In genomic region chr4:99934891-99935290, GRCh38 we compare ENCODE assay signal across 31 cellular contexts. TPM values are rescaled to one million over a fixed set of nuclear protein-coding genes. Genes with fewer than 3 reads are reported as not detected.
DNase-seq lines count a peak whose midpoint lies in the region; ATAC-seq, FAIRE-seq and TF ChIP-seq lines count a peak whose summit lies in the region.
"Had no signal": no experiment of that assay in that cellular context is flagged by ENCODE, and none has a peak within 500 bp of the region (broad histone marks: within the 10 kb centered on the region; RNA-seq: fewer than 3 reads in every experiment).

No MANE protein-coding gene starts in this region.

- H3K9me3 ChIP-seq in T-helper 17 cell (ENCODE audit: control insufficient read depth, low read length, poor library complexity, severe bottlenecking) (no peaks in the 10 kb centered on the region), esophagus muscularis mucosa (peaks cover 0 to 24% (median 14%) of the 10 kb centered on the region in 4 donors)
- H3K9me3 ChIP-seq: neutrophil had no signal

- peak overlapping the region in 1 of 2 donors; percentile 78 for H3K27ac Mint-ChIP-seq in natural killer cell
- no peak overlapping the region for H3K27ac Mint-ChIP-seq in natural killer cell treated with Interleukin-12 subunit alpha and Interleukin-12 subunit beta and Interleukin-15 and Interleukin-18, amount 100 ng/mL, for 72 hours
- peak overlapping the region; percentile 74 for H3K27ac Mint-ChIP-seq in T-helper 17 cell
- H3K27ac Mint-ChIP-seq in stimulated activated naive B cell treated with anti-CD40 and anti-IgM and Interleukin-4, amounts not matched to agents 10 μg/mL and 1 μg/mL and 100 μg/mL, for 72 hours: no peak overlapping the region
- H3K27ac Mint-ChIP-seq: memory B cell, progenitor cell of endocrine pancreas had no signal

- intact Hi-C loops in natural killer cell (cut with micrococcal nuclease) (no loop called here), esophagus muscularis mucosa (cut with DNase I) (no loop called here), left cardiac atrium (cut with DNase I) (no loop called here)

- no peak overlapping the region for H3K27ac ChIP-seq in esophagus muscularis mucosa (replicated peaks in 1 of 4)
- H3K27ac ChIP-seq: adrenal gland, brain microvascular endothelial cell, C4-2B, gastroesophageal sphincter, neutrophil had no signal

- H3K27me3 ChIP-seq in esophagus muscularis mucosa: no peaks in the 10 kb centered on the region
- H3K27me3 ChIP-seq: adrenal gland, brain microvascular endothelial cell, gastroesophageal sphincter, neutrophil had no signal

- no peak for DNase-seq in natural killer cell
- DNase-seq in natural killer cell treated with Interleukin-12 subunit alpha and Interleukin-12 subunit beta and Interleukin-15 and Interleukin-18, amount 100 ng/mL, for 72 hours (ENCODE audit: low spot score): no peak
- DNase-seq in T-helper 17 cell: no peak
- DNase-seq in fibroblast of peridontal ligament (ENCODE audit: extremely low read depth): peak; percentile 36
- DNase-seq in esophagus muscularis mucosa (ENCODE audit: extremely low spot score): no peak
- no peak for DNase-seq in left cardiac atrium
- DNase-seq in GM19239 (ENCODE audit: insufficient read length, low spot score): no peak
- no peak for DNase-seq in stimulated activated naive B cell treated with anti-CD40 and anti-IgM and Interleukin-4, amounts not matched to agents 10 μg/mL and 1 μg/mL and 100 μg/mL, for 72 hours
- DNase-seq: activated CD4-positive, alpha-beta T cell treated with anti-CD3 and anti-CD28 coated beads for 4 hours; activated gamma-delta T cell; adrenal gland; brain microvascular endothelial cell; Caco-2; DND-41; effector CD4-positive, alpha-beta T cell; GOT3; hippocampal formation; NCI-H1105; NCI-H187 treated with DMSO at 0.1 percent for 48 hours; NCI-H748 treated with DMSO at 0.1 percent for 48 hours; stimulated activated CD4-positive, alpha-beta T cell treated with anti-CD3 and anti-CD28 coated beads, Interleukin-15, amount 100 ng/mL, for 24 hours; stimulated activated naive CD4-positive, alpha-beta T cell treated with Interleukin-2 at 50 U/mL for 16 hours; T-helper 2 cell had no signal

- no peak for TF ChIP-seq POLR2A in esophagus muscularis mucosa (IDR thresholded peaks at IDR 0.05; ENCODE audit: low read depth)

- no peak for TF ChIP-seq CTCF in natural killer cell (IDR thresholded peaks at IDR 0.05)
- no peak for TF ChIP-seq CTCF in esophagus muscularis mucosa (IDR thresholded peaks at IDR 0.05)

- ATAC-seq in natural killer cell: no peak
- ATAC-seq in natural killer cell treated with Interleukin-12 subunit alpha and Interleukin-12 subunit beta and Interleukin-15 and Interleukin-18, amount 100 ng/mL, for 72 hours: no peak
- ATAC-seq in T-helper 17 cell: no peak
- ATAC-seq in left cardiac atrium: no peak
- ATAC-seq in stimulated activated naive B cell treated with anti-CD40 and anti-IgM and Interleukin-4, amounts not matched to agents 10 μg/mL and 1 μg/mL and 100 μg/mL, for 72 hours (replicated peaks): no peak
- ATAC-seq: gastroesophageal sphincter, HepG2, left lobe of liver, SK-N-SH treated with all-trans-retinoic acid at 6 μM for 48 hours had no signal

- H3K4me1 ChIP-seq in esophagus muscularis mucosa: no peaks in the 10 kb centered on the region
- H3K4me1 ChIP-seq: adrenal gland, Caco-2, gastroesophageal sphincter had no signal

- peak overlapping the region; percentile 28 for H3K4me3 Mint-ChIP-seq in natural killer cell
- no peak overlapping the region for H3K4me3 Mint-ChIP-seq in natural killer cell treated with Interleukin-12 subunit alpha and Interleukin-12 subunit beta and Interleukin-15 and Interleukin-18, amount 100 ng/mL, for 72 hours
- H3K4me3 Mint-ChIP-seq in T-helper 17 cell: no peak overlapping the region
- H3K4me3 Mint-ChIP-seq in stimulated activated naive B cell treated with anti-CD40 and anti-IgM and Interleukin-4, amounts not matched to agents 10 μg/mL and 1 μg/mL and 100 μg/mL, for 72 hours: no peak overlapping the region
- H3K4me3 Mint-ChIP-seq: memory B cell had no signal

- H3K36me3 ChIP-seq in esophagus muscularis mucosa: peaks cover 0 to 17% (median 4%) of the 10 kb centered on the region in 4 donors
- H3K36me3 ChIP-seq: adrenal gland, brain microvascular endothelial cell, neutrophil had no signal

- peaks cover 0 to 3% of the 10 kb centered on the region in 2 donors for H3K9me3 Mint-ChIP-seq in natural killer cell
- no peaks in the 10 kb centered on the region for H3K9me3 Mint-ChIP-seq in natural killer cell treated with Interleukin-12 subunit alpha and Interleukin-12 subunit beta and Interleukin-15 and Interleukin-18, amount 100 ng/mL, for 72 hours
- H3K9me3 Mint-ChIP-seq in stimulated activated naive B cell treated with anti-CD40 and anti-IgM and Interleukin-4, amounts not matched to agents 10 μg/mL and 1 μg/mL and 100 μg/mL, for 72 hours: peaks cover 3 to 4% of the 10 kb centered on the region in 2 donors

- H3K36me3 Mint-ChIP-seq in natural killer cell (no peaks in the 10 kb centered on the region), T-helper 17 cell (ENCODE audit: low read depth) (peaks cover 3% of the 10 kb centered on the region)
- H3K36me3 Mint-ChIP-seq in natural killer cell treated with Interleukin-12 subunit alpha and Interleukin-12 subunit beta and Interleukin-15 and Interleukin-18, amount 100 ng/mL, for 72 hours: peaks cover 25% of the 10 kb centered on the region
- peaks cover 30 to 50% of the 10 kb centered on the region in 2 donors for H3K36me3 Mint-ChIP-seq in stimulated activated naive B cell treated with anti-CD40 and anti-IgM and Interleukin-4, amounts not matched to agents 10 μg/mL and 1 μg/mL and 100 μg/mL, for 72 hours

- no peak for TF ChIP-seq EP300 in esophagus muscularis mucosa (IDR thresholded peaks at IDR 0.05)

- peaks cover 55% of the 10 kb centered on the region in 2 donors for H3K4me1 Mint-ChIP-seq in natural killer cell
- H3K4me1 Mint-ChIP-seq in natural killer cell treated with Interleukin-12 subunit alpha and Interleukin-12 subunit beta and Interleukin-15 and Interleukin-18, amount 100 ng/mL, for 72 hours (ENCODE audit: low read depth in 2 of 2): peaks cover 33 to 39% of the 10 kb centered on the region in 2 donors
- peaks cover 26% of the 10 kb centered on the region for H3K4me1 Mint-ChIP-seq in T-helper 17 cell
- peaks cover 9 to 24% of the 10 kb centered on the region in 2 donors for H3K4me1 Mint-ChIP-seq in stimulated activated naive B cell treated with anti-CD40 and anti-IgM and Interleukin-4, amounts not matched to agents 10 μg/mL and 1 μg/mL and 100 μg/mL, for 72 hours

- no peaks in the 10 kb centered on the region for H3K27me3 Mint-ChIP-seq in natural killer cell (ENCODE audit: low read depth in 2 of 2)
- no peaks in the 10 kb centered on the region for H3K27me3 Mint-ChIP-seq in natural killer cell treated with Interleukin-12 subunit alpha and Interleukin-12 subunit beta and Interleukin-15 and Interleukin-18, amount 100 ng/mL, for 72 hours
- H3K27me3 Mint-ChIP-seq in T-helper 17 cell: no peaks in the 10 kb centered on the region
- H3K27me3 Mint-ChIP-seq in stimulated activated naive B cell treated with anti-CD40 and anti-IgM and Interleukin-4, amounts not matched to agents 10 μg/mL and 1 μg/mL and 100 μg/mL, for 72 hours: no peaks in the 10 kb centered on the region
- H3K27me3 Mint-ChIP-seq: memory B cell, progenitor cell of endocrine pancreas had no signal

- H3K4me3 ChIP-seq in esophagus muscularis mucosa: no peak overlapping the region
- H3K4me3 ChIP-seq: adrenal gland, gastroesophageal sphincter had no signal

- FAIRE-seq in GM19239 (lab: Jason Lieb, UNC): no peak
- FAIRE-seq: HepG2 had no signal

RNA-seq across cellular contexts. Expression of gene DNAJB14, which starts 11.5 kb away (rescaled TPM):
- total RNA-seq in natural killer cell: 10 to 100 TPM; 81.0 to 90.0 (median 86.1) TPM
- total RNA-seq in natural killer cell treated with Interleukin-12 subunit alpha and Interleukin-12 subunit beta and Interleukin-15 and Interleukin-18, amount 100 ng/mL, for 72 hours: 10 to 100 TPM; 51.4 to 70.3 TPM
- total RNA-seq in T-helper 17 cell: 10 to 100 TPM; 52.1 to 58.7 TPM
- 10 to 100 TPM; 21.2 to 40.0 (median 33.6) TPM for total RNA-seq in esophagus muscularis mucosa
- 10 to 100 TPM; 25.3 to 29.0 TPM for total RNA-seq in left cardiac atrium

RNA-seq across cellular contexts. Expression of gene H2AZ1, which starts 15.2 kb away (rescaled TPM):
- total RNA-seq in natural killer cell: 10 to 100 TPM; 87.7 to 91.3 (median 89.5) TPM
- total RNA-seq in natural killer cell treated with Interleukin-12 subunit alpha and Interleukin-12 subunit beta and Interleukin-15 and Interleukin-18, amount 100 ng/mL, for 72 hours: 100 to 1,000 TPM; 429 to 580 TPM
- total RNA-seq in T-helper 17 cell: 100 to 1,000 TPM; 105 to 107 TPM
- 100 to 1,000 TPM; 173 to 247 (median 195) TPM for total RNA-seq in esophagus muscularis mucosa
- total RNA-seq in left cardiac atrium: 10 to 100 TPM; 74.2 to 92.1 TPM

RNA-seq across cellular contexts. Expression of gene LAMTOR3, which starts 40.7 kb away (rescaled TPM):
- total RNA-seq in natural killer cell (10 to 100 TPM; 18.1 to 29.9 (median 25.9) TPM), T-helper 17 cell (10 to 100 TPM; 17.9 to 22.4 TPM), esophagus muscularis mucosa (10 to 100 TPM; 22.6 to 50.3 (median 44.5) TPM), left cardiac atrium (10 to 100 TPM; 29.2 to 32.3 TPM)
- total RNA-seq in natural killer cell treated with Interleukin-12 subunit alpha and Interleukin-12 subunit beta and Interleukin-15 and Interleukin-18, amount 100 ng/mL, for 72 hours: 10 to 100 TPM; 13.9 to 32.3 TPM
